ENCODE assay signal across 18 cellular contexts in genomic region chr16:23955088-23955487, GRCh38.
"Had no signal": no experiment of that assay in that cellular context is flagged by ENCODE, and none has a peak within 500 bp of the region (broad histone marks: within the 10 kb centered on the region; RNA-seq: fewer than 3 reads in every experiment).

No MANE protein-coding gene starts in this region.

- H3K27me3 ChIP-seq: ascending aorta, left lung, spleen, tibial nerve, vagina had no signal

- H3K9me3 ChIP-seq: ascending aorta, left lung, spleen, tibial nerve, vagina had no signal

- ATAC-seq: left lung, SK-N-SH treated with all-trans-retinoic acid at 6 μM for 48 hours had no signal

- H3K27ac ChIP-seq: ascending aorta, left lung, tibial nerve, vagina had no signal

- FAIRE-seq: endometrium, kidney had no signal

- H3K4me3 ChIP-seq: ascending aorta, left lung, spleen, tibial nerve, vagina had no signal

- DNase-seq: activated CD4-positive, CD25-positive, alpha-beta regulatory T cell; cortex of kidney; erythroblast; foreskin melanocyte; glutamatergic neuron; kidney; left lung; mammary epithelial cell; spleen; stimulated activated CD4-positive, alpha-beta T cell treated with anti-CD3 and anti-CD28 coated beads, Interleukin-4, amount 100 ng/mL, for 4 hours; stimulated activated naive CD4-positive, alpha-beta T cell treated with Interleukin-2 at 50 U/mL for 16 hours; T-helper 1 cell; T-helper 9 cell had no signal

- H3K4me1 ChIP-seq: ascending aorta had no signal

- H3K36me3 ChIP-seq: ascending aorta, left lung, spleen, tibial nerve, vagina had no signal
